ENCODE assay signal across 9 cellular contexts in the genomic region with DNA sequence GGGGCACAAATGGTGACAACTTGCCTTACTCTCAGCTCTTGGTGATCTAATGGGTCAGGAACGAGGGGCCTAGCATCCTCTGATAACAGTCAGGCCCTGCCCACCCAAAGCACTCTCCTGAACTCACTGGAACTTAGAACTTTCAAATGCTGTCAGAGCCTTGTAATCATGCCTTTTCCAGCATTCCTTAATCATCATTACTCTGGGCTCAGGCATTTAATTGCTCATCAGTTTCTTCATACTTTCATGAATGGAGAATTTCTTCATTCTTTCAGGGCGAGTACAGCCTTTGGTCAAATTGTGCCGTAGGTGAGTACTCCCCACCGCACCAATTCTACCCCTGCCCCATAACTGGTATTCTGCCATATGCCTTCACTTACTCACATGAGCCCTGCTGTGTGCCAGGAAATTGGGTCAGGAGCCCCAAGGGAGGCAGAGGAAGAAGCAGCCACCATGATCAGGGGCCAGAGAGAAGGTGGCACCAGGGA. TPM values are rescaled to one million over a fixed set of nuclear protein-coding genes. Genes with fewer than 3 reads are reported as not detected.
DNase-seq lines count a peak whose midpoint lies in the region; ATAC-seq, FAIRE-seq and TF ChIP-seq lines count a peak whose summit lies in the region.
"Had no signal": no experiment of that assay in that cellular context is flagged by ENCODE, and none has a peak within 500 bp of the region (broad histone marks: within the 10 kb centered on the region; RNA-seq: fewer than 3 reads in every experiment).

No MANE protein-coding gene starts in this region.

- FAIRE-seq in H54 (lab: Jason Lieb, UNC): no peak
- FAIRE-seq: frontal cortex had no signal

- DNase-seq in H54 (ENCODE audit: insufficient read length, low spot score): peak; percentile 49
- peak; percentile 87 for DNase-seq in amniotic stem cell (lab: John Stamatoyannopoulos, UW)
- DNase-seq in hepatic stellate cell (ENCODE audit: low spot score): peak; percentile 84
- no peak for DNase-seq in NCI-H2171 (lab: John Stamatoyannopoulos, UW)
- DNase-seq in NCI-H1436 (lab: John Stamatoyannopoulos, UW): no peak
- no peak for DNase-seq in occipital lobe (lab: John Stamatoyannopoulos, UW)

- H3K9me3 ChIP-seq in subcutaneous abdominal adipose tissue (ENCODE audit: control insufficient read depth in 5 of 5, low read length in 5 of 5): no peaks in the 10 kb centered on the region

- peak overlapping the region; percentile 31 for H3K27ac ChIP-seq in subcutaneous abdominal adipose tissue (ENCODE audit: low read depth, low read length)

- no peak for TF ChIP-seq POLR2A in H54 (IDR thresholded peaks at IDR 0.05; ENCODE audit: low read depth, low read length)

- H3K27me3 ChIP-seq in subcutaneous abdominal adipose tissue (ENCODE audit: control insufficient read depth in 5 of 5, insufficient read depth in 4 of 5, low read length in 5 of 5): peaks cover 0 to 4% (median 0%) of the 10 kb centered on the region in 5 donors

- peaks cover 17 to 45% (median 33%) of the 10 kb centered on the region in 5 donors for H3K4me1 ChIP-seq in subcutaneous abdominal adipose tissue (ENCODE audit: control insufficient read depth in 5 of 5, insufficient read depth in 5 of 5, low read length in 5 of 5)

- no peak overlapping the region for H3K4me3 ChIP-seq in subcutaneous abdominal adipose tissue (ENCODE audit: low read depth in 1 of 5, low read length in 5 of 5)

- peak overlapping the region in 1 of 5 donors; percentile 59 for H3K9ac ChIP-seq in subcutaneous abdominal adipose tissue (ENCODE audit: low read length in 5 of 5)

- no peaks in the 10 kb centered on the region for H3K36me3 ChIP-seq in subcutaneous abdominal adipose tissue (ENCODE audit: control insufficient read depth in 5 of 5, insufficient read depth in 5 of 5, low read length in 5 of 5)

- no peak for ATAC-seq in HG02759 (IDR thresholded peaks at IDR 0.05; ENCODE audit: unreplicated experiment)

RNA-seq across cellular contexts. Expression of a gene that starts 30.2 kb away (rescaled TPM):
- total RNA-seq in occipital lobe: 54.1 TPM

RNA-seq across cellular contexts. Expression of a gene that starts 32.8 kb away (rescaled TPM):
- 41.5 TPM for total RNA-seq in occipital lobe

Comparison
In these comparisons a context has a peak if more than half of its experiments do, and no peak if none do; other contexts are left out.
1. DNase-seq: peak in H54 (single experiment), amniotic stem cell (single experiment) and hepatic stellate cell (single experiment); none in NCI-H2171 (single experiment), NCI-H1436 (single experiment) and occipital lobe (single experiment).